Comparison of ENCODE assay signal across 17 cellular contexts in genomic region chr12:90801776-90802175, GRCh38.
DNase-seq lines count a peak whose midpoint lies in the region; TF ChIP-seq lines count a peak whose summit lies in the region.
"Had no signal": no experiment of that assay in that cellular context is flagged by ENCODE, and none has a peak within 500 bp of the region (broad histone marks: within the 10 kb centered on the region; RNA-seq: fewer than 3 reads in every experiment).

No MANE protein-coding gene starts in this region.

- DNase-seq in GM04503 (ENCODE audit: low read depth) (peak; percentile 26), RKO (ENCODE audit: low spot score) (peak; percentile 51), epithelial cell of proximal tubule (ENCODE audit: low read depth) (peak; percentile 66), renal cortical epithelial cell (ENCODE audit: low read depth) (peak; percentile 90), MV-4-11 (lab: John Stamatoyannopoulos, UW) (no peak), putamen (ENCODE audit: low spot score) (no peak)
- no peak for DNase-seq in activated T-cell treated with anti-CD3 and anti-CD28 coated beads, Interleukin-2, amount 50 U/mL, for 48 hours
- DNase-seq: activated CD4-positive, alpha-beta T cell treated with anti-CD3 and anti-CD28 coated beads, Interleukin-2, amount 50 U/mL, for 1 hour; anterior cingulate cortex; CD4-positive, alpha-beta memory T cell; glutamatergic neuron; left cardiac atrium; naive thymus-derived CD4-positive, alpha-beta T cell; NCI-H1694; NCI-H526 treated with DMSO at 0.1 percent for 48 hours; retina had no signal

- TF ChIP-seq CTCF in epithelial cell of proximal tubule (conservative IDR thresholded peaks at IDR 0.05; ENCODE audit: low read depth, low read length) = no peak

- no peak overlapping the region for H3K4me3 ChIP-seq in epithelial cell of proximal tubule (ENCODE audit: low read depth, low read length)
- H3K4me3 ChIP-seq: K562 had no signal

Comparison
In these comparisons a context has a peak if more than half of its experiments do, and no peak if none do; other contexts are left out.
1. DNase-seq: peak in GM04503 (single experiment), RKO (single experiment), epithelial cell of proximal tubule (single experiment) and renal cortical epithelial cell (single experiment); none in MV-4-11 (single experiment), putamen (single experiment) and activated T-cell treated with anti-CD3 and anti-CD28 coated beads, Interleukin-2, amount 50 U/mL, for 48 hours (0 of 2).